ENCODE assay signal across 8 cellular contexts in the genomic region with DNA sequence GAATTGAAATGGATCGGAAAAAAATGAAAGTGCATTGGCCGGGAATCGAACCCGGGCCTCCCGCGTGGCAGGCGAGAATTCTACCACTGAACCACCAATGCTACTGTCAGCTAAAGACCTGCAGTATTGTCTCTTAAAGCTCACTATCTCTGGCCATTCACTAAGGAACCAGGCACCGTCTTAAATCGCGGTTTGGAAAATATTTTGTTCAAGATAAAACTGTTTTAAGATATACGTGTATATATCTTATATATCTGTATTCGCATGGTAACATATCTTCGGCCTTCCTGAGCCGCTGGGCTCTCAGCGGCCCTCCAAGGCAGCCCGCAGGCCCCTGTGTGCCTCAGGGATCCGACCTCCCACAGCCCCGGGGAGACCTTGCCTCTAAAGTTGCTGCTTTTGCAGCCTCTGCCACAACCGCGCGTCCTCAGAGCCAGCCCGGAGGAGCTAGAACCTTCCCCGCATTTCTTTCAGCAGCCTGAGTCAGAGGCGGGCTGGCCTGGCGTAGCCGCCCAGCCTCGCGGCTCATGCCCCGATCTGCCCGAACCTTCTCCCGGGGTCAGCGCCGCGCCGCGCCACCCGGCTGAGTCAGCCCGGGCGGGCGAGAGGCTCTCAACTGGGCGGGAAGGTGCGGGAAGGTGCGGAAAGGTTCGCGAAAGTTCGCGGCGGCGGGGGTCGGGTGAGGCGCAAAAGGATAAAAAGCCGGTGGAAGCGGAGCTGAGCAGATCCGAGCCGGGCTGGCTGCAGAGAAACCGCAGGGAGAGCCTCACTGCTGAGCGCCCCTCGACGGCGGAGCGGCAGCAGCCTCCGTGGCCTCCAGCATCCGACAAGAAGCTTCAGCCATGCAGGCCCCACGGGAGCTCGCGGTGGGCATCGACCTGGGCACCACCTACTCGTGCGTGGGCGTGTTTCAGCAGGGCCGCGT. TPM values are rescaled to one million over a fixed set of nuclear protein-coding genes. Genes with fewer than 3 reads are reported as not detected.
DNase-seq lines count a peak whose midpoint lies in the region; ATAC-seq and TF ChIP-seq lines count a peak whose summit lies in the region.
"Not testable (repeated sequence)": the region's sequence is repeated elsewhere in the genome, so short reads cannot be mapped to it uniquely, and the experiment has no call there.

A gene (plus strand): TSS at position 724 of the 925 bp plus-strand sequence. CDS start 119 bp downstream, at position 843.

- H3K27ac ChIP-seq in angular gyrus (ENCODE audit: low read depth, low read length) (peak within 1 kb of the TSS; percentile 95), heart right ventricle (peak within 1 kb of the TSS in 9 of 10 donors; percentile 42 to 91 (median 75)), parathyroid adenoma (peak within 1 kb of the TSS; percentile 72), thymus (ENCODE audit: low read depth) (peak within 1 kb of the TSS; percentile 53)

- DNase-seq in GM10248 (ENCODE audit: extremely low spot score) (peak; percentile 63), NCI-H2029 treated with DMSO at 0.1 percent for 48 hours (lab: John Stamatoyannopoulos, UW) (peak; percentile 54), T1000 (lab: John Stamatoyannopoulos, UW) (peak; percentile 74), heart right ventricle (peak; percentile 57 to 72)

- not testable (repeated sequence) for TF ChIP-seq CTCF in GM10248 (IDR thresholded peaks at IDR 0.05; ENCODE audit: control extremely low read depth, extremely low read depth, low read depth, missing control alignments); heart right ventricle (IDR thresholded peaks at IDR 0.05); parathyroid adenoma (IDR thresholded peaks at IDR 0.05)

- H3K9me3 ChIP-seq in heart right ventricle; parathyroid adenoma (ENCODE audit: control insufficient read depth, low read length); thymus (ENCODE audit: control insufficient read depth): not testable (repeated sequence)

- H3K36me3 ChIP-seq in heart right ventricle, result peaks cover 0 to 19% (median 0%) of the 10 kb centered on the region in 9 donors
- not testable (repeated sequence) for H3K36me3 ChIP-seq in parathyroid adenoma (ENCODE audit: control insufficient read depth, insufficient read depth, low read length); thymus (ENCODE audit: control insufficient read depth, insufficient read depth)

- H3K9ac ChIP-seq in parathyroid adenoma, result not testable (repeated sequence)

- H3K4me3 ChIP-seq in heart right ventricle, result peak within 1 kb of the TSS; percentile 53 to 89 (median 77)
- peak within 1 kb of the TSS; percentile 72 for H3K4me3 ChIP-seq in parathyroid adenoma (ENCODE audit: low read depth, low read length)
- H3K4me3 ChIP-seq in thymus (ENCODE audit: low read length), result peak within 1 kb of the TSS; percentile 69

- intact Hi-C loops in heart right ventricle (cut with DNase I), result loop anchor here in 1 of 10 donors (5.0 kb wide), 1 partner anchor 88 kb away; no protein-coding TSS in a partner anchor

- H3K4me2 ChIP-seq in parathyroid adenoma (ENCODE audit: low read length), result peak within 1 kb of the TSS; percentile 59

- POLR2A ChIA-PET in GM10248 (lab: Yijun Ruan, JAX), result interaction anchor here (0.6 kb wide), 1 partner anchor 215 kb away, joined by 4 read pairs; no protein-coding TSS in a partner anchor

- WGBS in heart right ventricle, 2 donors, result 0 to 1% methylated on average over 56 to 62 of the region's 72 CpGs
- WGBS in thymus, result under 1% methylated on average over 62 of the region's 72 CpGs

- ATAC-seq in HG02852 (IDR thresholded peaks at IDR 0.05; ENCODE audit: unreplicated experiment) (peak; percentile 55), heart right ventricle (peak; percentile 82 to 90 (median 84))

- peaks cover 0 to 12% (median 0%) of the 10 kb centered on the region in 9 donors for H3K4me1 ChIP-seq in heart right ventricle
- H3K4me1 ChIP-seq in parathyroid adenoma; thymus (ENCODE audit: control insufficient read depth, insufficient read depth, low read length): not testable (repeated sequence)

- CTCF ChIA-PET in GM10248 (lab: Yijun Ruan, JAX), result interaction anchor here (0.8 to 1.6 kb wide), 3 partner anchors 37 to 214 kb away, joined by 3 read pairs; no protein-coding TSS in a partner anchor

- not testable (repeated sequence) for H3K79me2 ChIP-seq in parathyroid adenoma

- H2AFZ ChIP-seq in parathyroid adenoma, result peak within 1 kb of the TSS; percentile 81

- not testable (repeated sequence) for H3K27me3 ChIP-seq in heart right ventricle; parathyroid adenoma (ENCODE audit: control insufficient read depth, insufficient read depth, low read length); thymus (ENCODE audit: control insufficient read depth, insufficient read depth)

RNA-seq across cellular contexts. Expression of the gene that starts here (rescaled TPM):
- 1 to 10 TPM in 4 of 10 donors, under 1 TPM in 6; 0.13 to 5.6 (median 0.58) TPM for total RNA-seq in heart right ventricle
- polyA plus RNA-seq in heart right ventricle (1 to 10 TPM in 1 of 2 donors, under 1 TPM in 1; 0.73 to 1.7 TPM), thymus (12.3 TPM)

Comparison
In these comparisons a context has a peak if more than half of its experiments do, and no peak if none do; other contexts are left out.
1. Peak in every context shown above with its lines: DNase-seq, ATAC-seq, H3K4me3 ChIP-seq and H3K27ac ChIP-seq.